Comparison of ENCODE assay signal across 14 cellular contexts in the genomic region with DNA sequence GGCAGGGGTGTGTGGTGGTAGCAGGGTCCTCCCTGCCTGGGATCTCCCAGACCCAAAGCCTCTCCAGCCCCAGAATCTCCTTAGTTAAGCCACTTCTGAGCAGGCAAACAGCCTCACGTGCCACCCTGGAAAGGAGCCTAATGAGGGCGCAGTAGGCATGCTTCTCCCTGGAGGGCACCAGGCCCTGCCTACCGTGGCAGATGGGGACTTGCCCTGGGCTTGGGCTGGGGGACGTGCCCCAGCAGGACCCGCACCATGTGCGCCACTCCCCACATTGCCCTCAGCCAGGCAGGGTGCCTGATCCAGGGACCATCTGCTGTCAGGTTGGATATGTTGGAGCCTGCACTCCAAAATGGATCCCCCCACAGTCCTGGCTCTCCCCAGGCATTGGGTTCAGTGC. TPM values are rescaled to one million over a fixed set of nuclear protein-coding genes. Genes with fewer than 3 reads are reported as not detected.
"Had no signal": no experiment of that assay in that cellular context is flagged by ENCODE, and none has a peak within 500 bp of the region (broad histone marks: within the 10 kb centered on the region; RNA-seq: fewer than 3 reads in every experiment).

No MANE protein-coding gene starts in this region.

- H3K4me1 ChIP-seq: uterus had no signal

- H3K4me3 ChIP-seq: stomach, uterus had no signal

- H3K27me3 ChIP-seq: stomach, uterus had no signal

- FAIRE-seq: colon had no signal

- H3K36me3 ChIP-seq: uterus had no signal

- H3K27ac ChIP-seq: uterus had no signal

- H3K9me3 ChIP-seq: uterus had no signal

- DNase-seq: activated CD4-positive, alpha-beta T cell treated with anti-CD3 and anti-CD28 coated beads, Interleukin-2, amount 10 ng/mL, durations not matched to agents 24 days and 14 days; activated naive CD4-positive, alpha-beta T cell treated with anti-CD3 and anti-CD28 coated beads, Interleukin-2, amount 10 ng/mL, durations not matched to agents 7 days and 5 days; activated T-cell treated with anti-CD3 and anti-CD28 coated beads for 4 hours; hippocampal formation; kidney glomerular epithelial cell; mesendoderm; stimulated activated CD4-positive, alpha-beta T cell treated with anti-CD3 and anti-CD28 coated beads, Interleukin-4, amount 100 ng/mL, for 24 hours; stomach; uterus had no signal

RNA-seq across cellular contexts. Expression of a gene that starts 14.2 kb away (rescaled TPM):
- polyA plus RNA-seq: neural cell had no signal

RNA-seq across cellular contexts. Expression of a gene that starts 38.4 kb away (rescaled TPM):
- total RNA-seq: activated CD4-positive, alpha-beta T cell treated with anti-CD3 and anti-CD28 coated beads, Interleukin-2, amount 10 ng/mL, durations not matched to agents 24 days and 14 days; activated CD8-positive, alpha-beta memory T cell treated with anti-CD3 and anti-CD28 coated beads for 36 hours; activated T-helper 2 cell treated with anti-CD3 and anti-CD28 coated beads, Interferon-gamma antibody, Interleukin-2, Interleukin-4, amounts not matched to agents 10 μg/mL and 5 μg/mL and 100 μg/mL, durations not matched to agents 14 hours and 24 hours and 36 hours; osteocyte; stomach; uterus had no signal
- polyA plus RNA-seq: neural cell had no signal

RNA-seq across cellular contexts. Expression of a gene that starts 56.4 kb away (rescaled TPM):
- total RNA-seq: osteocyte had no signal
